In the genomic region with DNA sequence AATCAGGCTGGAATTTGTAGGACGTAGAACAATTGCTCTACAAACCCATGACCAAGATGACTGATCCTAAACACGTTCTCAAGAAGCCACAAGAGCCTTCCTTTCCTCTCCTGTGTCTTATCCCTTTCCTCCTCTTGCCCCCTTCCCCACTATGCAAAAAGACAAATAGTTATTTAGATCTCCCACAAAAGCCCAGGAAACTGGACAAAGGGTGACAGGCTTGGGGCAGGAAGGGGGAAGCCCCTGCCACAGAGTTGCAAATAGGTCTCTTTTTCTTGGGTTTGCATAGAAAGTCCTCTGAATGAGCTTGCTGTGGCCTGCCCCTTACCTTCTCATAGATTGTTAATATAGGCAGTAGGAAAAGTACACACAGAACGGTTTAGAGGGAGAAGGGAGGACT, we compare ENCODE assay signal across 26 cellular contexts.
DNase-seq lines count a peak whose midpoint lies in the region; ATAC-seq and TF ChIP-seq lines count a peak whose summit lies in the region.
"Had no signal": no experiment of that assay in that cellular context is flagged by ENCODE, and none has a peak within 500 bp of the region (broad histone marks: within the 10 kb centered on the region; RNA-seq: fewer than 3 reads in every experiment).

No MANE protein-coding gene starts in this region.

- H3K9me3 ChIP-seq in HUES48 (ENCODE audit: control insufficient read depth, insufficient read depth, low read length), result no peaks in the 10 kb centered on the region
- H3K9me3 ChIP-seq in CD4-positive, alpha-beta memory T cell (ENCODE audit: control insufficient read depth in 1 of 2, low read length in 2 of 2), result no peaks in the 10 kb centered on the region
- H3K9me3 ChIP-seq: HAP-1, SJSA1 had no signal

- no peaks in the 10 kb centered on the region for H3K27me3 Mint-ChIP-seq in endothelial cell (ENCODE audit: unreplicated experiment)
- no peaks in the 10 kb centered on the region for H3K27me3 Mint-ChIP-seq in neural crest cell (ENCODE audit: low read depth)
- no peaks in the 10 kb centered on the region for H3K27me3 Mint-ChIP-seq in CD4-positive, alpha-beta memory T cell

- H3K36me3 Mint-ChIP-seq in endothelial cell (ENCODE audit: low read depth, unreplicated experiment) (no peaks in the 10 kb centered on the region), neural crest cell (ENCODE audit: low read depth) (no peaks in the 10 kb centered on the region)
- no peaks in the 10 kb centered on the region for H3K36me3 Mint-ChIP-seq in CD4-positive, alpha-beta memory T cell
- H3K36me3 Mint-ChIP-seq: CD8-positive, alpha-beta T cell had no signal

- H3K27ac Mint-ChIP-seq in endothelial cell (ENCODE audit: unreplicated experiment) (peak overlapping the region; percentile 48), neural crest cell (ENCODE audit: unreplicated experiment) (peak overlapping the region; percentile 89)
- H3K27ac Mint-ChIP-seq in CD4-positive, alpha-beta memory T cell, result no peak overlapping the region
- H3K27ac Mint-ChIP-seq: CD8-positive, alpha-beta T cell; HFFc6 had no signal

- H3K4me3 Mint-ChIP-seq in endothelial cell (ENCODE audit: unreplicated experiment), result no peak overlapping the region
- H3K4me3 Mint-ChIP-seq in neural crest cell, result peak overlapping the region; percentile 59
- no peak overlapping the region for H3K4me3 Mint-ChIP-seq in CD4-positive, alpha-beta memory T cell
- H3K4me3 Mint-ChIP-seq: CD8-positive, alpha-beta T cell; HFFc6 had no signal

- no peak for ATAC-seq in HG02973 (IDR thresholded peaks at IDR 0.05; ENCODE audit: unreplicated experiment)
- ATAC-seq: CD8-positive, alpha-beta T cell; K562 had no signal

- POLR2A ChIA-PET in CD4-positive, alpha-beta memory T cell (lab: Charles Lee; ENCODE audit: partially characterized antibody), result no interaction called here

- no peak for TF ChIP-seq CTCF in endothelial cell (IDR thresholded peaks at IDR 0.05; ENCODE audit: unreplicated experiment)
- no peak for TF ChIP-seq CTCF in neural crest cell (conservative IDR thresholded peaks at IDR 0.05)

- H3K27me3 ChIP-seq in HUES48 (ENCODE audit: control insufficient read depth, insufficient read depth, low read length), result no peaks in the 10 kb centered on the region
- no peaks in the 10 kb centered on the region for H3K27me3 ChIP-seq in CD4-positive, alpha-beta memory T cell (ENCODE audit: insufficient read depth, low read length)
- H3K27me3 ChIP-seq: SJSA1 had no signal

- CTCF ChIA-PET in CD4-positive, alpha-beta memory T cell (lab: Charles Lee; ENCODE audit: partially characterized antibody), result no interaction called here

- H3K4me1 ChIP-seq in HUES48 (ENCODE audit: control insufficient read depth, insufficient read depth, low read length), result peaks cover 63% of the 10 kb centered on the region
- H3K4me1 ChIP-seq in CD4-positive, alpha-beta memory T cell (ENCODE audit: insufficient read depth, low read length), result no peaks in the 10 kb centered on the region

- no peaks in the 10 kb centered on the region for H3K9me3 Mint-ChIP-seq in endothelial cell (ENCODE audit: unreplicated experiment)
- H3K9me3 Mint-ChIP-seq in neural crest cell, result no peaks in the 10 kb centered on the region
- H3K9me3 Mint-ChIP-seq in CD4-positive, alpha-beta memory T cell, result peaks cover 0 to 4% (median 0%) of the 10 kb centered on the region in 8 donors
- H3K9me3 Mint-ChIP-seq: CD8-positive, alpha-beta T cell; HFFc6 had no signal

- peak overlapping the region; percentile 30; the same call in 1 of the 2 replicates for H3K4me3 ChIP-seq in HUES48 (ENCODE audit: low read depth, low read length)
- no peak overlapping the region for H3K4me3 ChIP-seq in CD4-positive, alpha-beta memory T cell (ENCODE audit: low read length in 2 of 2)
- H3K4me3 ChIP-seq: HAP-1, K562, SJSA1 had no signal

- intact Hi-C loops in CD4-positive, alpha-beta memory T cell (cut with micrococcal nuclease), result loop anchor here (5.0 kb wide), 1 partner anchor 1923 kb away; no protein-coding TSS in a partner anchor

- H3K4me1 Mint-ChIP-seq in endothelial cell (ENCODE audit: unreplicated experiment), result peaks cover 8% of the 10 kb centered on the region
- peaks cover 23% of the 10 kb centered on the region for H3K4me1 Mint-ChIP-seq in neural crest cell
- H3K4me1 Mint-ChIP-seq in CD4-positive, alpha-beta memory T cell, result no peaks in the 10 kb centered on the region

- peak overlapping the region; percentile 88 for H3K27ac ChIP-seq in HUES48 (ENCODE audit: low read depth, low read length)
- H3K27ac ChIP-seq in CD4-positive, alpha-beta memory T cell (ENCODE audit: low read depth, low read length), result no peak overlapping the region
- H3K27ac ChIP-seq: HL-60, SJSA1 had no signal

- peak overlapping the region; percentile 37; the same call in 1 of the 2 replicates for H3K9ac ChIP-seq in HUES48 (ENCODE audit: low read depth, low read length)

- no peaks in the 10 kb centered on the region for H3K36me3 ChIP-seq in HUES48 (ENCODE audit: control insufficient read depth, insufficient read depth, low read length)
- no peaks in the 10 kb centered on the region for H3K36me3 ChIP-seq in CD4-positive, alpha-beta memory T cell (ENCODE audit: insufficient read depth, low read length)
- H3K36me3 ChIP-seq: HAP-1, SJSA1 had no signal

- DNase-seq in endothelial cell (ENCODE audit: low spot score) (no peak), neural crest cell (ENCODE audit: low read depth, low spot score) (no peak), NOMO-1 treated with DMSO at 0.1 percent for 48 hours (lab: John Stamatoyannopoulos, UW; ENCODE audit: unreplicated experiment) (no peak), NOMO-1 (lab: John Stamatoyannopoulos, UW; ENCODE audit: unreplicated experiment in 2 of 2) (no peak)
- no peak for DNase-seq in CD4-positive, alpha-beta memory T cell
- DNase-seq: C1 segment of cervical spinal cord; CD8-positive, alpha-beta T cell; DMS 273 treated with DMSO at 0.1 percent for 48 hours; DMS79; EL; HFFc6; Kasumi-1; NCI-H1092 treated with DMSO at 0.1 percent for 48 hours; NCI-H1436 treated with DMSO at 0.1 percent for 48 hours; NCI-H1930; NCI-H2107; NCI-H524 treated with DMSO at 0.1 percent for 48 hours; NCI-H774; Right ventricle myocardium superior; RPMI8226 had no signal

Comparison
In these comparisons a context has a peak if more than half of its experiments do, and no peak if none do; other contexts are left out.
1. H3K27ac Mint-ChIP-seq: peak in endothelial cell (single experiment) and neural crest cell (single experiment); none in CD4-positive, alpha-beta memory T cell (0 of 7).